In genomic region chr3:128617270-128617556, GRCh38 we compare ENCODE assay signal across 8 cellular contexts. TPM values are rescaled to one million over a fixed set of nuclear protein-coding genes. Genes with fewer than 3 reads are reported as not detected.
DNase-seq lines count a peak whose midpoint lies in the region; ATAC-seq, FAIRE-seq and TF ChIP-seq lines count a peak whose summit lies in the region.

No MANE protein-coding gene starts in this region.

- H3K9me3 Mint-ChIP-seq in activated CD4-positive, alpha-beta T cell treated with anti-CD3 and anti-CD28 coated beads, Interleukin-2, amount 10 ng/mL, durations not matched to agents 7 days and 5 days, result no peaks in the 10 kb centered on the region
- no peaks in the 10 kb centered on the region for H3K9me3 Mint-ChIP-seq in activated naive CD8-positive, alpha-beta T cell treated with anti-CD3 and anti-CD28 coated beads, Interleukin-2, amount 10 ng/mL, durations not matched to agents 7 days and 5 days

- intact Hi-C loops in HepG2 (cut with micrococcal nuclease; ENCODE audit: unreplicated experiment), result loop anchor here (10.0 kb wide), 1 partner anchor 328 kb away; no protein-coding TSS in a partner anchor

- DNase-seq in activated CD4-positive, alpha-beta T cell treated with anti-CD3 and anti-CD28 coated beads, Interleukin-2, amount 10 ng/mL, durations not matched to agents 7 days and 5 days, result no peak
- DNase-seq in activated CD4-positive, alpha-beta T cell treated with anti-CD3 and anti-CD28 coated beads for 1 hour, result no peak
- DNase-seq in activated naive CD8-positive, alpha-beta T cell treated with anti-CD3 and anti-CD28 coated beads, Interleukin-2, amount 10 ng/mL, durations not matched to agents 7 days and 5 days, result no peak
- DNase-seq in HepG2 (ENCODE audit: low spot score), result no peak
- no peak for DNase-seq in G401 (ENCODE audit: low spot score)
- DNase-seq in HuH-7 (ENCODE audit: low spot score), result no peak
- DNase-seq in medulla oblongata (ENCODE audit: extremely low spot score), result no peak

- TF ChIP-seq EP300 in HepG2 (IDR thresholded peaks at IDR 0.05; ENCODE audit: low read depth in 2 of 2, low read length in 2 of 2) (no peak), HepG2 (CRISPR knock-in tag; IDR thresholded peaks at IDR 0.05; ENCODE audit: borderline replicate concordance) (no peak)

- no peaks in the 10 kb centered on the region for H3K79me2 ChIP-seq in HepG2 (ENCODE audit: insufficient read depth, low read length)

- H3K9ac ChIP-seq in HepG2 (ENCODE audit: insufficient read depth, low read depth, low read length), result peak overlapping the region; percentile 82

- no CpG with 5 or more reads among the region's 9 CpGs for whole genome bisulfite sequencing in HepG2 (ENCODE audit: low lambda C conversion rate)
- 47% methylated on average over 9 of the region's 9 CpGs for WGBS in thymus

- H2AFZ ChIP-seq in HepG2 (ENCODE audit: low read length), result no peak overlapping the region

- H3K9me3 ChIP-seq in HepG2 (ENCODE audit: low read length), result no peaks in the 10 kb centered on the region
- H3K9me3 ChIP-seq in thymus (ENCODE audit: control insufficient read depth), result no peaks in the 10 kb centered on the region

- H3K4me3 Mint-ChIP-seq in activated CD4-positive, alpha-beta T cell treated with anti-CD3 and anti-CD28 coated beads, Interleukin-2, amount 10 ng/mL, durations not matched to agents 7 days and 5 days, result peak overlapping the region; percentile 83
- peak overlapping the region; percentile 89 for H3K4me3 Mint-ChIP-seq in activated naive CD8-positive, alpha-beta T cell treated with anti-CD3 and anti-CD28 coated beads, Interleukin-2, amount 10 ng/mL, durations not matched to agents 7 days and 5 days

- in situ Hi-C loops in HepG2 (cut with HindIII; ENCODE audit: extremely low pct_ligation_motif_present, low pct_unique_long_range_greater_than_20kb) (no loop called here), G401 (cut with HindIII; ENCODE audit: low sequenced_read_pairs) (no loop called here)

- H4K20me1 ChIP-seq in HepG2 (ENCODE audit: insufficient read depth, low read length), result no peaks in the 10 kb centered on the region

- H3K27ac ChIP-seq in HepG2 (ENCODE audit: extremely low read length, insufficient read depth, low read length) (peak overlapping the region; percentile 48), thymus (ENCODE audit: low read depth) (peak overlapping the region; percentile 72)

- H3K4me3 ChIP-seq in HepG2 (replicated peaks in 1 of 3; ENCODE audit: insufficient read depth in 1 of 3, low read depth in 2 of 3, low read length in 3 of 3), result peak overlapping the region in 2 of 3 experiments; percentile 36 to 83; a peak in 4 of 6 replicates
- H3K4me3 ChIP-seq in thymus (ENCODE audit: low read length), result peak overlapping the region; percentile 70

- no peaks in the 10 kb centered on the region for H3K27me3 Mint-ChIP-seq in activated CD4-positive, alpha-beta T cell treated with anti-CD3 and anti-CD28 coated beads, Interleukin-2, amount 10 ng/mL, durations not matched to agents 7 days and 5 days
- H3K27me3 Mint-ChIP-seq in activated naive CD8-positive, alpha-beta T cell treated with anti-CD3 and anti-CD28 coated beads, Interleukin-2, amount 10 ng/mL, durations not matched to agents 7 days and 5 days, result no peaks in the 10 kb centered on the region

- H3K27me3 ChIP-seq in HepG2 (ENCODE audit: control insufficient read depth in 1 of 2, insufficient read depth in 2 of 2, low read length in 2 of 2) (no peaks in the 10 kb centered on the region), thymus (ENCODE audit: control insufficient read depth, insufficient read depth) (no peaks in the 10 kb centered on the region)

- H3K36me3 ChIP-seq in HepG2 (replicated peaks in 1 of 2; ENCODE audit: control insufficient read depth in 1 of 2, insufficient read depth in 2 of 2, low read length in 2 of 2) (peaks cover 19 to 30% of the 10 kb centered on the region in 2 experiments), thymus (ENCODE audit: control insufficient read depth, insufficient read depth) (peaks cover 28% of the 10 kb centered on the region)

- no peak for TF ChIP-seq CTCF in HepG2 (CRISPR knock-in tag; IDR thresholded peaks at IDR 0.05)

- peak overlapping the region; percentile 80 for H3K4me2 ChIP-seq in HepG2 (ENCODE audit: low read depth, low read length)

- no peak for TF ChIP-seq RAD21 in HepG2 (CRISPR knock-in tag; IDR thresholded peaks at IDR 0.05)

- CTCF ChIA-PET in activated CD4-positive, alpha-beta T cell treated with anti-CD3 and anti-CD28 coated beads, Interleukin-2, amount 10 ng/mL, durations not matched to agents 7 days and 5 days (lab: Charles Lee), result interaction anchor here (0.6 to 2.8 kb wide), 51 partner anchors 8 to 1634 kb away, joined by 3 to 41 read pairs (median 5); partner anchors contain the start of gene ACAD9
- CTCF ChIA-PET in HepG2 (lab: Yijun Ruan, JAX; ENCODE audit: low intra/inter-chr PET ratio, low total read pairs), result interaction anchor here (0.6 to 1.9 kb wide), 3 partner anchors 177 to 334 kb away, joined by 3 to 8 read pairs (median 4); no protein-coding TSS in a partner anchor

- peak; percentile 69 for ATAC-seq in activated naive CD8-positive, alpha-beta T cell treated with anti-CD3 and anti-CD28 coated beads, Interleukin-2, amount 10 ng/mL, durations not matched to agents 7 days and 5 days (ENCODE audit: low read depth)
- ATAC-seq in HepG2, result no peak

- peaks cover 39% of the 10 kb centered on the region for H3K4me1 Mint-ChIP-seq in activated CD4-positive, alpha-beta T cell treated with anti-CD3 and anti-CD28 coated beads, Interleukin-2, amount 10 ng/mL, durations not matched to agents 7 days and 5 days
- H3K4me1 Mint-ChIP-seq in activated naive CD8-positive, alpha-beta T cell treated with anti-CD3 and anti-CD28 coated beads, Interleukin-2, amount 10 ng/mL, durations not matched to agents 7 days and 5 days, result peaks cover 30% of the 10 kb centered on the region

- peak overlapping the region; percentile 88 for H3K27ac Mint-ChIP-seq in activated CD4-positive, alpha-beta T cell treated with anti-CD3 and anti-CD28 coated beads, Interleukin-2, amount 10 ng/mL, durations not matched to agents 7 days and 5 days
- H3K27ac Mint-ChIP-seq in activated naive CD8-positive, alpha-beta T cell treated with anti-CD3 and anti-CD28 coated beads, Interleukin-2, amount 10 ng/mL, durations not matched to agents 7 days and 5 days, result peak overlapping the region; percentile 86

- POLR2A ChIA-PET in activated CD4-positive, alpha-beta T cell treated with anti-CD3 and anti-CD28 coated beads, Interleukin-2, amount 10 ng/mL, durations not matched to agents 7 days and 5 days (lab: Charles Lee), result interaction anchor here (0.5 kb wide), 1 partner anchor 308 kb away, joined by 3 read pairs; no protein-coding TSS in a partner anchor
- POLR2A ChIA-PET in activated naive CD8-positive, alpha-beta T cell treated with anti-CD3 and anti-CD28 coated beads, Interleukin-2, amount 10 ng/mL, durations not matched to agents 7 days and 5 days (lab: Charles Lee), result interaction anchor here (0.8 to 2.2 kb wide), 17 partner anchors 8 to 699 kb away, joined by 3 to 13 read pairs (median 5); partner anchors contain the start of genes ACAD9, RPN1 and RUVBL1
- POLR2A ChIA-PET in HepG2 (lab: Yijun Ruan, JAX), result interaction anchor here (0.7 to 1.4 kb wide), 5 partner anchors 12 to 262 kb away, joined by 3 to 10 read pairs (median 5); partner anchors contain the start of gene RPN1

- no peak for FAIRE-seq in HepG2 (lab: Jason Lieb, UNC)

- peaks cover 41% of the 10 kb centered on the region for H3K4me1 ChIP-seq in HepG2 (ENCODE audit: insufficient read depth, low read length)
- H3K4me1 ChIP-seq in thymus (ENCODE audit: control insufficient read depth, insufficient read depth, low read length), result peaks cover 4% of the 10 kb centered on the region

- peaks cover 36% of the 10 kb centered on the region for H3K36me3 Mint-ChIP-seq in activated CD4-positive, alpha-beta T cell treated with anti-CD3 and anti-CD28 coated beads, Interleukin-2, amount 10 ng/mL, durations not matched to agents 7 days and 5 days (ENCODE audit: low read depth)
- peaks cover 27% of the 10 kb centered on the region for H3K36me3 Mint-ChIP-seq in activated naive CD8-positive, alpha-beta T cell treated with anti-CD3 and anti-CD28 coated beads, Interleukin-2, amount 10 ng/mL, durations not matched to agents 7 days and 5 days

- TF ChIP-seq POLR2A in HepG2 (IDR thresholded peaks at IDR 0.05; ENCODE audit: insufficient read depth in 1 of 2, low read depth in 2 of 2, low read length in 2 of 2), result no peak

- no TSS peak for BruUV-seq in HepG2 (replicated peaks; lab: Mats Ljungman, UMichigan)

RNA-seq across cellular contexts. Expression of gene RPN1, which starts 33.4 kb away (rescaled TPM):
- 100 to 1,000 TPM; 164 to 177 TPM for total RNA-seq in activated CD4-positive, alpha-beta T cell treated with anti-CD3 and anti-CD28 coated beads, Interleukin-2, amount 10 ng/mL, durations not matched to agents 7 days and 5 days
- 100 to 1,000 TPM; 117 to 118 TPM for total RNA-seq in activated naive CD8-positive, alpha-beta T cell treated with anti-CD3 and anti-CD28 coated beads, Interleukin-2, amount 10 ng/mL, durations not matched to agents 7 days and 5 days
- total RNA-seq in HepG2 (2016; rRNA removed; fragmentation: Illumina TruSeq; extraction: Trizol), result 158 and 342 TPM in 2 replicates
- 95.2 and 99.3 TPM in 2 replicates for total RNA-seq in HepG2 (2016; cell fraction: cytosol; rRNA removed; fragmentation: Illumina TruSeq; extraction: Trizol; ENCODE audit: low read depth)
- total RNA-seq in HepG2 (2016; cell fraction: insoluble cytoplasmic fraction; rRNA removed; fragmentation: Illumina TruSeq; extraction: Trizol), result 156 and 336 TPM in 2 replicates
- 158 and 173 TPM in 2 replicates for total RNA-seq in HepG2 (2016; cell fraction: membrane; rRNA removed; fragmentation: Illumina TruSeq; extraction: Trizol)
- total RNA-seq in HepG2 (2016; cell fraction: nucleus; rRNA removed; fragmentation: Illumina TruSeq; extraction: Trizol), result 246 and 283 TPM in 2 replicates
- 243 and 290 TPM in 2 replicates for polyA plus RNA-seq in HepG2 (2011; rRNA removed)
- 241 and 251 TPM in 2 replicates for polyA plus RNA-seq in HepG2 (2011; cell fraction: cytosol; rRNA removed)
- polyA plus RNA-seq in HepG2 (2011; cell fraction: nucleus; rRNA removed), result 102 and 103 TPM in 2 replicates
- polyA plus RNA-seq in HepG2 (2012), result 136 and 184 TPM in 2 replicates
- polyA plus RNA-seq in HepG2 (2016; cell fraction: cytosol; fragmentation: Illumina TruSeq; extraction: Trizol; ENCODE audit: low read depth), result 84.9 and 88.7 TPM in 2 replicates
- polyA plus RNA-seq in HepG2 (2016; cell fraction: insoluble cytoplasmic fraction; fragmentation: Illumina TruSeq; extraction: Trizol; ENCODE audit: low read depth), result 124 and 131 TPM in 2 replicates
- 106 and 122 TPM in 2 replicates for polyA plus RNA-seq in HepG2 (2016; cell fraction: membrane; fragmentation: Illumina TruSeq; extraction: Trizol; ENCODE audit: low read depth)
- 289 and 294 TPM in 2 replicates for polyA plus RNA-seq in HepG2 (2016; cell fraction: nucleus; fragmentation: Illumina TruSeq; extraction: Trizol; ENCODE audit: insufficient read depth, low read depth)
- polyA minus RNA-seq in HepG2 (2011; rRNA and poly(A)+ RNA removed; ENCODE audit: low replicate concordance), result 467 and 766 TPM in 2 replicates
- 220 and 227 TPM in 2 replicates for polyA minus RNA-seq in HepG2 (2011; cell fraction: cytosol; rRNA and poly(A)+ RNA removed)
- 116 and 127 TPM in 2 replicates for polyA minus RNA-seq in HepG2 (2011; cell fraction: nucleus; rRNA and poly(A)+ RNA removed)
- polyA plus RNA-seq in thymus, result 103 TPM
- 333 and 383 TPM in 2 replicates for total RNA-seq in G401 (2014; rRNA removed; shearing (Covaris generic))
